In genomic region chr6:168052291-168052891, GRCh38 we compare ENCODE assay signal across 1 cellular context.
TF ChIP-seq lines count a peak whose summit lies in the region.

No MANE protein-coding gene starts in this region.

TF ChIP-seq in HCT116, 20 proteins besides CTCF, POLR2A, EP300 and RAD21 (continued from another document):
- TF ChIP-seq ZNF274 (IDR thresholded peaks at IDR 0.05; ENCODE audit: low read depth, low read length) = no peak
- TF ChIP-seq TCF7L2 (IDR thresholded peaks at IDR 0.05; ENCODE audit: borderline replicate concordance, extremely low read depth, insufficient read depth, insufficient read length) = no peak
- no peak for TF ChIP-seq ATF3 (IDR thresholded peaks at IDR 0.05)
- no peak for TF ChIP-seq SIN3A (IDR thresholded peaks at IDR 0.05; ENCODE audit: low read depth)
- TF ChIP-seq SP1 (IDR thresholded peaks at IDR 0.05; ENCODE audit: low read depth) = no peak
